ENCODE assay signal across 18 cellular contexts in genomic region chr22:37505989-37506388, GRCh38. TPM values are rescaled to one million over a fixed set of nuclear protein-coding genes. Genes with fewer than 3 reads are reported as not detected.
DNase-seq lines count a peak whose midpoint lies in the region; ATAC-seq, FAIRE-seq and TF ChIP-seq lines count a peak whose summit lies in the region.
"Had no signal": no experiment of that assay in that cellular context is flagged by ENCODE, and none has a peak within 500 bp of the region (broad histone marks: within the 10 kb centered on the region; RNA-seq: fewer than 3 reads in every experiment).

No MANE protein-coding gene starts in this region.

- no peak for TF ChIP-seq CTCF in HepG2 (CRISPR knock-in tag; IDR thresholded peaks at IDR 0.05)
- no peak for TF ChIP-seq CTCF in right lobe of liver (IDR thresholded peaks at IDR 0.05)
- no peak for TF ChIP-seq CTCF in mesothelial cell of epicardium (IDR thresholded peaks at IDR 0.05; ENCODE audit: unreplicated experiment)

- H2AFZ ChIP-seq in HepG2 (ENCODE audit: low read length) (no peak overlapping the region), neuronal stem cell (ENCODE audit: low read length) (no peak overlapping the region)

- H3K36me3 Mint-ChIP-seq in mesothelial cell of epicardium = peaks cover 7% of the 10 kb centered on the region
- H3K36me3 Mint-ChIP-seq: CD4-positive, alpha-beta memory T cell had no signal

- POLR2A ChIA-PET in HepG2 (lab: Yijun Ruan, JAX) = no interaction called here

- H4K91ac ChIP-seq in neuronal stem cell (ENCODE audit: low read depth, low read length, poor library complexity) = peak overlapping the region; percentile 3

- peak overlapping the region; percentile 59 for H3K18ac ChIP-seq in neuronal stem cell (ENCODE audit: low read length)

- no peak for TF ChIP-seq RAD21 in HepG2 (CRISPR knock-in tag; IDR thresholded peaks at IDR 0.05)

- peak overlapping the region; percentile 73 for H3K14ac ChIP-seq in neuronal stem cell (ENCODE audit: low read length)

- H2BK15ac ChIP-seq in neuronal stem cell (ENCODE audit: low read length) = no peak overlapping the region

- H3K9ac ChIP-seq in HepG2 (ENCODE audit: insufficient read depth, low read depth, low read length) (no peak overlapping the region), neuronal stem cell (ENCODE audit: low read depth, low read length, poor library complexity) (peak overlapping the region; percentile 30)

- CTCF ChIA-PET in HepG2 (lab: Yijun Ruan, JAX; ENCODE audit: low intra/inter-chr PET ratio, low total read pairs) = no interaction called here

- H3K4me1 ChIP-seq in HepG2 (ENCODE audit: insufficient read depth, low read length) (peaks cover 78% of the 10 kb centered on the region), right lobe of liver (peaks cover 0 to 32% (median 18%) of the 10 kb centered on the region in 4 donors), neuronal stem cell (ENCODE audit: control insufficient read depth in 2 of 2, insufficient read depth in 1 of 2, low read depth in 1 of 2, low read length in 2 of 2) (peaks cover 29 to 35% of the 10 kb centered on the region in 2 donors)

- WGBS in HepG2 (ENCODE audit: low lambda C conversion rate) = 98% methylated on average over 12 of the region's 14 CpGs
- WGBS in right lobe of liver (ENCODE audit: insufficient coverage, low coverage, low lambda C conversion rate, missing lambda C conversion rate) = no CpG with 5 or more reads among the region's 14 CpGs
- WGBS in neuronal stem cell (ENCODE audit: extremely low coverage in 2 of 2, insufficient read length in 2 of 2, insufficient replicate concordance in 1 of 2), 2 donors = no CpG with 5 or more reads among the region's 14 CpGs

- H3K27me3 Mint-ChIP-seq in mesothelial cell of epicardium (ENCODE audit: low read depth) = no peaks in the 10 kb centered on the region

- no peak overlapping the region for H3K27ac Mint-ChIP-seq in mesothelial cell of epicardium
- H3K27ac Mint-ChIP-seq: CD4-positive, alpha-beta memory T cell had no signal

- H3K27me3 ChIP-seq in HepG2 (ENCODE audit: control insufficient read depth in 1 of 2, insufficient read depth in 2 of 2, low read length in 2 of 2) (no peaks in the 10 kb centered on the region), right lobe of liver (no peaks in the 10 kb centered on the region), neuronal stem cell (ENCODE audit: control insufficient read depth in 3 of 3, insufficient read depth in 3 of 3, low read depth in 1 of 3, low read length in 3 of 3) (no peaks in the 10 kb centered on the region)
- H3K27me3 ChIP-seq: BE2C had no signal

- FAIRE-seq in HepG2 (lab: Jason Lieb, UNC) = no peak
- FAIRE-seq: A549, D721Med, GM19239, H54 had no signal

- intact Hi-C loops in HepG2 (cut with micrococcal nuclease; ENCODE audit: unreplicated experiment) = no loop called here
- intact Hi-C loops in right lobe of liver (cut with DNase I) = no loop called here

- DNase-seq in HepG2 (ENCODE audit: low spot score) (no peak), right lobe of liver (no peak), NCI-H2196 (lab: John Stamatoyannopoulos, UW; ENCODE audit: unreplicated experiment) (peak; percentile 33), neuronal stem cell (ENCODE audit: low spot score) (no peak), mesothelial cell of epicardium (ENCODE audit: low spot score in 2 of 2, unreplicated experiment in 2 of 2) (no peak), middle frontal gyrus (ENCODE audit: extremely low spot score, low spot score) (no peak)
- DNase-seq: BE2C; CD4-positive, alpha-beta memory T cell; COR-L47; DMS53; GF-D8 had no signal

- no peak overlapping the region for H2BK5ac ChIP-seq in neuronal stem cell (ENCODE audit: low read length)

- peak overlapping the region; percentile 68 for H2AK5ac ChIP-seq in neuronal stem cell (ENCODE audit: low read depth, low read length)

- peaks cover 34% of the 10 kb centered on the region for H3K4me1 Mint-ChIP-seq in mesothelial cell of epicardium

- H3K9me3 ChIP-seq in HepG2 (ENCODE audit: low read length) (no peaks in the 10 kb centered on the region), right lobe of liver (no peaks in the 10 kb centered on the region), neuronal stem cell (replicated peaks in 1 of 2; ENCODE audit: control insufficient read depth in 2 of 2, insufficient read depth in 1 of 2, low read depth in 1 of 2, low read length in 2 of 2) (peaks cover 0 to 2% of the 10 kb centered on the region in 2 donors)
- H3K9me3 ChIP-seq: A549, BE2C had no signal

- TF ChIP-seq EP300 in HepG2 (IDR thresholded peaks at IDR 0.05; ENCODE audit: low read depth in 2 of 2, low read length in 2 of 2) (no peak), HepG2 (CRISPR knock-in tag; IDR thresholded peaks at IDR 0.05; ENCODE audit: borderline replicate concordance) (no peak)

- in situ Hi-C loops in HepG2 (cut with HindIII; ENCODE audit: extremely low pct_ligation_motif_present, low pct_unique_long_range_greater_than_20kb) = no loop called here

- peak overlapping the region; percentile 34 for H2BK120ac ChIP-seq in neuronal stem cell (ENCODE audit: low read depth, low read length)

- BruUV-seq in HepG2 (replicated peaks; lab: Mats Ljungman, UMichigan) = no TSS peak

- no peaks in the 10 kb centered on the region for H3K79me1 ChIP-seq in neuronal stem cell (ENCODE audit: low read depth, low read length)

- TF ChIP-seq POLR2A in HepG2 (IDR thresholded peaks at IDR 0.05; ENCODE audit: insufficient read depth in 1 of 2, low read depth in 2 of 2, low read length in 2 of 2) (no peak), right lobe of liver (IDR thresholded peaks at IDR 0.05) (no peak)

- ATAC-seq in HepG2 (no peak), right lobe of liver (no peak), HG02870 (IDR thresholded peaks at IDR 0.05; ENCODE audit: unreplicated experiment) (no peak)
- ATAC-seq: A549 had no signal

- H3K4me3 Mint-ChIP-seq in mesothelial cell of epicardium = no peak overlapping the region
- H3K4me3 Mint-ChIP-seq: CD4-positive, alpha-beta memory T cell had no signal

- H3K27ac ChIP-seq in HepG2 (ENCODE audit: extremely low read length, insufficient read depth, low read length) = no peak overlapping the region
- H3K27ac ChIP-seq in right lobe of liver = no peak overlapping the region
- no peak overlapping the region for H3K27ac ChIP-seq in neuronal stem cell (replicated peaks; ENCODE audit: low read length)
- H3K27ac ChIP-seq: C4-2B had no signal

- no peak overlapping the region for H3K4me2 ChIP-seq in HepG2 (ENCODE audit: low read depth, low read length)
- H3K4me2 ChIP-seq in neuronal stem cell (ENCODE audit: insufficient read depth, low read length, poor library complexity, severe bottlenecking) = no peak overlapping the region
- H3K4me2 ChIP-seq: A549 had no signal

- no peak overlapping the region for H2BK12ac ChIP-seq in neuronal stem cell (ENCODE audit: low read length)

- no peak overlapping the region for H3K23ac ChIP-seq in neuronal stem cell (ENCODE audit: low read depth, low read length, poor library complexity)

- H3K4me3 ChIP-seq in HepG2 (replicated peaks in 1 of 3; ENCODE audit: insufficient read depth in 1 of 3, low read depth in 2 of 3, low read length in 3 of 3) (no peak overlapping the region), right lobe of liver (no peak overlapping the region), neuronal stem cell (ENCODE audit: low read length in 2 of 2) (no peak overlapping the region)
- H3K4me3 ChIP-seq: A549 had no signal

- no peak overlapping the region for H3K4ac ChIP-seq in neuronal stem cell (ENCODE audit: low read length)

- peaks cover 9% of the 10 kb centered on the region for H3K79me2 ChIP-seq in HepG2 (ENCODE audit: insufficient read depth, low read length)

- no peaks in the 10 kb centered on the region for H3K9me3 Mint-ChIP-seq in mesothelial cell of epicardium

- H3K36me3 ChIP-seq in HepG2 (replicated peaks in 1 of 2; ENCODE audit: control insufficient read depth in 1 of 2, insufficient read depth in 2 of 2, low read length in 2 of 2) (peaks cover 28 to 66% of the 10 kb centered on the region in 2 experiments), right lobe of liver (peaks cover 0 to 3% (median 0%) of the 10 kb centered on the region in 4 donors), neuronal stem cell (replicated peaks in 1 of 2; ENCODE audit: control insufficient read depth in 2 of 2, insufficient read depth in 2 of 2, low read length in 2 of 2) (peaks cover 3 to 60% of the 10 kb centered on the region in 2 donors)
- H3K36me3 ChIP-seq: BE2C had no signal

- no peak overlapping the region for H4K8ac ChIP-seq in neuronal stem cell (ENCODE audit: low read depth, low read length)

- H4K20me1 ChIP-seq in HepG2 (ENCODE audit: insufficient read depth, low read length) = no peaks in the 10 kb centered on the region

RNA-seq across cellular contexts. Expression of gene CARD10, which starts 13.2 kb away (rescaled TPM):
- total RNA-seq in HepG2 (2016; rRNA removed; fragmentation: Illumina TruSeq; extraction: Trizol) = 28.9 and 35.2 TPM in 2 replicates
- total RNA-seq in HepG2 (2016; cell fraction: cytosol; rRNA removed; fragmentation: Illumina TruSeq; extraction: Trizol; ENCODE audit: low read depth) = 3.9 and 4.1 TPM in 2 replicates
- 24.8 and 36.0 TPM in 2 replicates for total RNA-seq in HepG2 (2016; cell fraction: insoluble cytoplasmic fraction; rRNA removed; fragmentation: Illumina TruSeq; extraction: Trizol)
- 11.9 and 12.5 TPM in 2 replicates for total RNA-seq in HepG2 (2016; cell fraction: membrane; rRNA removed; fragmentation: Illumina TruSeq; extraction: Trizol)
- 17.8 and 21.3 TPM in 2 replicates for total RNA-seq in HepG2 (2016; cell fraction: nucleus; rRNA removed; fragmentation: Illumina TruSeq; extraction: Trizol)
- 55.8 and 92.3 TPM in 2 replicates for polyA plus RNA-seq in HepG2 (2011; rRNA removed)
- polyA plus RNA-seq in HepG2 (2011; cell fraction: cytosol; rRNA removed) = 52.6 and 75.1 TPM in 2 replicates
- 203 and 227 TPM in 2 replicates for polyA plus RNA-seq in HepG2 (2011; cell fraction: nucleus; rRNA removed)
- 46.8 and 57.2 TPM in 2 replicates for polyA plus RNA-seq in HepG2 (2012)
- 3.0 TPM in 2 replicates for polyA plus RNA-seq in HepG2 (2016; cell fraction: cytosol; fragmentation: Illumina TruSeq; extraction: Trizol; ENCODE audit: low read depth)
- polyA plus RNA-seq in HepG2 (2016; cell fraction: insoluble cytoplasmic fraction; fragmentation: Illumina TruSeq; extraction: Trizol; ENCODE audit: low read depth) = 28.5 and 30.3 TPM in 2 replicates
- polyA plus RNA-seq in HepG2 (2016; cell fraction: membrane; fragmentation: Illumina TruSeq; extraction: Trizol; ENCODE audit: low read depth) = 9.1 and 9.4 TPM in 2 replicates
- 42.1 and 44.8 TPM in 2 replicates for polyA plus RNA-seq in HepG2 (2016; cell fraction: nucleus; fragmentation: Illumina TruSeq; extraction: Trizol; ENCODE audit: insufficient read depth, low read depth)
- polyA minus RNA-seq in HepG2 (2011; rRNA and poly(A)+ RNA removed; ENCODE audit: low replicate concordance) = 15.9 and 164 TPM in 2 replicates
- 61.5 and 72.6 TPM in 2 replicates for polyA minus RNA-seq in HepG2 (2011; cell fraction: cytosol; rRNA and poly(A)+ RNA removed)
- polyA minus RNA-seq in HepG2 (2011; cell fraction: nucleus; rRNA and poly(A)+ RNA removed) = 31.9 and 42.5 TPM in 2 replicates
- 10 to 100 TPM in 5 of 6 experiments, 1 to 10 TPM in 1; 9.0 to 27.8 (median 14.2) TPM for total RNA-seq in right lobe of liver
- 4.2 TPM for polyA plus RNA-seq in neuronal stem cell (2013, experiment 1 of 2)
- 4.3 TPM for polyA plus RNA-seq in neuronal stem cell (2013, experiment 2 of 2)
- 12.2 to 13.6 TPM (median 13.1 TPM) in 3 replicates for total RNA-seq in mesothelial cell of epicardium
- polyA plus RNA-seq: CD4-positive, alpha-beta memory T cell had no signal

RNA-seq across cellular contexts. Expression of gene MFNG, which starts 19.8 kb away (rescaled TPM):
- total RNA-seq in HepG2 (2016; rRNA removed; fragmentation: Illumina TruSeq; extraction: Trizol) = 1.0 and 1.1 TPM in 2 replicates
- 0.35 and 1.1 TPM in 2 replicates for total RNA-seq in HepG2 (2016; cell fraction: cytosol; rRNA removed; fragmentation: Illumina TruSeq; extraction: Trizol; ENCODE audit: low read depth)
- 0.55 and 0.80 TPM in 2 replicates for total RNA-seq in HepG2 (2016; cell fraction: insoluble cytoplasmic fraction; rRNA removed; fragmentation: Illumina TruSeq; extraction: Trizol)
- total RNA-seq in HepG2 (2016; cell fraction: membrane; rRNA removed; fragmentation: Illumina TruSeq; extraction: Trizol) = 1.4 and 1.9 TPM in 2 replicates
- 0.56 and 1.6 TPM in 2 replicates for total RNA-seq in HepG2 (2016; cell fraction: nucleus; rRNA removed; fragmentation: Illumina TruSeq; extraction: Trizol)
- polyA plus RNA-seq in HepG2 (2011; rRNA removed) = 11.7 and 19.8 TPM in 2 replicates
- polyA plus RNA-seq in HepG2 (2011; cell fraction: cytosol; rRNA removed) = 15.3 and 15.7 TPM in 2 replicates
- 37.0 and 46.6 TPM in 2 replicates for polyA plus RNA-seq in HepG2 (2011; cell fraction: nucleus; rRNA removed)
- 14.5 and 20.0 TPM in 2 replicates for polyA plus RNA-seq in HepG2 (2012)
- 0.79 and 0.97 TPM in 2 replicates for polyA plus RNA-seq in HepG2 (2016; cell fraction: cytosol; fragmentation: Illumina TruSeq; extraction: Trizol; ENCODE audit: low read depth)
- polyA plus RNA-seq in HepG2 (2016; cell fraction: insoluble cytoplasmic fraction; fragmentation: Illumina TruSeq; extraction: Trizol; ENCODE audit: low read depth) = 0.81 and 0.93 TPM in 2 replicates
- polyA plus RNA-seq in HepG2 (2016; cell fraction: membrane; fragmentation: Illumina TruSeq; extraction: Trizol; ENCODE audit: low read depth) = 1.1 and 1.3 TPM in 2 replicates
- 1.3 and 4.5 TPM in 2 replicates for polyA plus RNA-seq in HepG2 (2016; cell fraction: nucleus; fragmentation: Illumina TruSeq; extraction: Trizol; ENCODE audit: insufficient read depth, low read depth)
- polyA minus RNA-seq in HepG2 (2011; rRNA and poly(A)+ RNA removed; ENCODE audit: low replicate concordance) = 0.77 and 12.5 TPM in 2 replicates
- 3.2 and 6.1 TPM in 2 replicates for polyA minus RNA-seq in HepG2 (2011; cell fraction: cytosol; rRNA and poly(A)+ RNA removed)
- polyA minus RNA-seq in HepG2 (2011; cell fraction: nucleus; rRNA and poly(A)+ RNA removed) = 6.1 and 9.8 TPM in 2 replicates
- 10 to 100 TPM in 4 of 6 experiments, 1 to 10 TPM in 2; 5.6 to 14.4 (median 10.2) TPM for total RNA-seq in right lobe of liver
- 10.5 TPM for polyA plus RNA-seq in neuronal stem cell (2013, experiment 1 of 2)
- 8.0 TPM for polyA plus RNA-seq in neuronal stem cell (2013, experiment 2 of 2)
- total RNA-seq in mesothelial cell of epicardium = 0.83 to 0.97 TPM (median 0.91 TPM) in 3 replicates
- total RNA-seq: HT1080 had no signal

RNA-seq across cellular contexts. Expression of gene CDC42EP1, which starts 54.3 kb away (rescaled TPM):
- total RNA-seq in HepG2 (2016; rRNA removed; fragmentation: Illumina TruSeq; extraction: Trizol) (25.4 and 29.5 TPM in 2 replicates), right lobe of liver (100 to 1,000 TPM in 1 of 6 experiments, 10 to 100 TPM in 5; 29.2 to 117 (median 68.0) TPM), mesothelial cell of epicardium (38.5 to 39.1 TPM (median 38.8 TPM) in 3 replicates)
- total RNA-seq in HepG2 (2016; cell fraction: cytosol; rRNA removed; fragmentation: Illumina TruSeq; extraction: Trizol; ENCODE audit: low read depth) = 19.5 and 29.1 TPM in 2 replicates
- total RNA-seq in HepG2 (2016; cell fraction: insoluble cytoplasmic fraction; rRNA removed; fragmentation: Illumina TruSeq; extraction: Trizol) = 20.9 and 29.7 TPM in 2 replicates
- total RNA-seq in HepG2 (2016; cell fraction: membrane; rRNA removed; fragmentation: Illumina TruSeq; extraction: Trizol) = 44.9 and 63.7 TPM in 2 replicates
- total RNA-seq in HepG2 (2016; cell fraction: nucleus; rRNA removed; fragmentation: Illumina TruSeq; extraction: Trizol) = 15.7 and 18.6 TPM in 2 replicates
- polyA plus RNA-seq in HepG2 (2011; rRNA removed) = 17.1 and 26.7 TPM in 2 replicates
- polyA plus RNA-seq in HepG2 (2011; cell fraction: cytosol; rRNA removed) = 13.8 and 17.6 TPM in 2 replicates
- polyA plus RNA-seq in HepG2 (2011; cell fraction: nucleus; rRNA removed) = 37.8 and 38.3 TPM in 2 replicates
- 45.1 and 72.3 TPM in 2 replicates for polyA plus RNA-seq in HepG2 (2012)
- 49.0 and 73.1 TPM in 2 replicates for polyA plus RNA-seq in HepG2 (2016; cell fraction: cytosol; fragmentation: Illumina TruSeq; extraction: Trizol; ENCODE audit: low read depth)
- 53.9 and 76.0 TPM in 2 replicates for polyA plus RNA-seq in HepG2 (2016; cell fraction: insoluble cytoplasmic fraction; fragmentation: Illumina TruSeq; extraction: Trizol; ENCODE audit: low read depth)
- 99.7 and 119 TPM in 2 replicates for polyA plus RNA-seq in HepG2 (2016; cell fraction: membrane; fragmentation: Illumina TruSeq; extraction: Trizol; ENCODE audit: low read depth)
- 54.3 and 56.0 TPM in 2 replicates for polyA plus RNA-seq in HepG2 (2016; cell fraction: nucleus; fragmentation: Illumina TruSeq; extraction: Trizol; ENCODE audit: insufficient read depth, low read depth)
- polyA minus RNA-seq in HepG2 (2011; rRNA and poly(A)+ RNA removed; ENCODE audit: low replicate concordance) = 12.0 and 24.2 TPM in 2 replicates
- polyA minus RNA-seq in HepG2 (2011; cell fraction: cytosol; rRNA and poly(A)+ RNA removed) = 20.7 and 21.6 TPM in 2 replicates
- 12.2 and 15.4 TPM in 2 replicates for polyA minus RNA-seq in HepG2 (2011; cell fraction: nucleus; rRNA and poly(A)+ RNA removed)
- polyA plus RNA-seq in neuronal stem cell (2013, experiment 1 of 2) = 16.9 TPM
- 16.2 TPM for polyA plus RNA-seq in neuronal stem cell (2013, experiment 2 of 2)
- total RNA-seq: CD4-positive, alpha-beta memory T cell had no signal
- polyA plus RNA-seq: CD4-positive, alpha-beta memory T cell had no signal
